ENCODE assay signal across 11 cellular contexts in genomic region chr2:239339726-239340654, GRCh38.
DNase-seq lines count a peak whose midpoint lies in the region; ATAC-seq and TF ChIP-seq lines count a peak whose summit lies in the region.
"Had no signal": no experiment of that assay in that cellular context is flagged by ENCODE, and none has a peak within 500 bp of the region (broad histone marks: within the 10 kb centered on the region; RNA-seq: fewer than 3 reads in every experiment).

No MANE protein-coding gene starts in this region.

- peak; percentile 88 for ATAC-seq in GM18511 (IDR thresholded peaks at IDR 0.05; ENCODE audit: unreplicated experiment)
- ATAC-seq in HG02623 (IDR thresholded peaks at IDR 0.05; ENCODE audit: unreplicated experiment), result peak; percentile 48
- ATAC-seq in HG03439 (IDR thresholded peaks at IDR 0.05; ENCODE audit: unreplicated experiment), result no peak
- ATAC-seq: K562 had no signal

- intact Hi-C loops in activated CD4-positive, alpha-beta memory T cell treated with anti-CD3 and anti-CD28 coated beads for 36 hours (cut with micrococcal nuclease), result loop anchor here (2.0 kb wide), 1 partner anchor 21 kb away; no protein-coding TSS in a partner anchor
- intact Hi-C loops in Calu3 (cut with micrococcal nuclease; ENCODE audit: unreplicated experiment), result no loop called here

- H3K9me3 Mint-ChIP-seq in activated CD4-positive, alpha-beta memory T cell treated with anti-CD3 and anti-CD28 coated beads for 36 hours, result no peaks in the 10 kb centered on the region
- H3K9me3 Mint-ChIP-seq in Calu3 (ENCODE audit: low read depth, unreplicated experiment), result no peaks in the 10 kb centered on the region

- no TSS peak for BruUV-seq in Calu3 (replicated peaks; lab: Mats Ljungman, UMichigan)

- no peak overlapping the region for H3K27ac Mint-ChIP-seq in activated CD4-positive, alpha-beta memory T cell treated with anti-CD3 and anti-CD28 coated beads for 36 hours
- no peak overlapping the region for H3K27ac Mint-ChIP-seq in Calu3 (ENCODE audit: unreplicated experiment)

- no peaks in the 10 kb centered on the region for H3K27me3 Mint-ChIP-seq in activated CD4-positive, alpha-beta memory T cell treated with anti-CD3 and anti-CD28 coated beads for 36 hours
- H3K27me3 Mint-ChIP-seq in Calu3 (ENCODE audit: unreplicated experiment), result no peaks in the 10 kb centered on the region

- H3K4me1 Mint-ChIP-seq in activated CD4-positive, alpha-beta memory T cell treated with anti-CD3 and anti-CD28 coated beads for 36 hours (ENCODE audit: low read depth), result peaks cover 34% of the 10 kb centered on the region
- H3K4me1 Mint-ChIP-seq in Calu3 (ENCODE audit: low read depth, unreplicated experiment), result no peaks in the 10 kb centered on the region

- peak; percentile 67 for DNase-seq in activated CD4-positive, alpha-beta memory T cell treated with anti-CD3 and anti-CD28 coated beads for 36 hours
- DNase-seq in Calu3, result no peak
- DNase-seq in NCI-H2227 treated with DMSO at 0.1 percent for 48 hours (lab: John Stamatoyannopoulos, UW), result no peak
- DNase-seq: activated CD4-positive, CD25-positive, alpha-beta regulatory T cell treated with anti-CD3 and anti-CD28 coated beads, Interleukin-2, amount 50 U/mL, for 72 hours had no signal

- H3K36me3 Mint-ChIP-seq in activated CD4-positive, alpha-beta memory T cell treated with anti-CD3 and anti-CD28 coated beads for 36 hours, result peaks cover 11% of the 10 kb centered on the region
- H3K36me3 Mint-ChIP-seq in Calu3 (ENCODE audit: insufficient read depth, unreplicated experiment), result no peaks in the 10 kb centered on the region

- H3K27me3 ChIP-seq in rectal smooth muscle tissue (ENCODE audit: control insufficient read depth, insufficient read depth, low read length), result no peaks in the 10 kb centered on the region
- H3K27me3 ChIP-seq: heart right ventricle had no signal

- H3K36me3 ChIP-seq in rectal smooth muscle tissue (ENCODE audit: control insufficient read depth, insufficient read depth, low read length), result no peaks in the 10 kb centered on the region
- H3K36me3 ChIP-seq: HAP-1, heart right ventricle had no signal

- no peak overlapping the region for H3K4me3 ChIP-seq in rectal smooth muscle tissue (ENCODE audit: low read length)
- H3K4me3 ChIP-seq: HAP-1, heart right ventricle, K562 had no signal

- no peak overlapping the region for H3K9ac ChIP-seq in rectal smooth muscle tissue (ENCODE audit: low read length)

- CTCF ChIA-PET in activated CD4-positive, alpha-beta memory T cell treated with anti-CD3 and anti-CD28 coated beads for 36 hours (lab: Charles Lee), result no interaction called here
- CTCF ChIA-PET in Calu3 (lab: Charles Lee), result no interaction called here

- POLR2A ChIA-PET in activated CD4-positive, alpha-beta memory T cell treated with anti-CD3 and anti-CD28 coated beads for 36 hours (lab: Charles Lee), result no interaction called here

- H3K4me3 Mint-ChIP-seq in activated CD4-positive, alpha-beta memory T cell treated with anti-CD3 and anti-CD28 coated beads for 36 hours, result no peak overlapping the region
- H3K4me3 Mint-ChIP-seq in Calu3 (ENCODE audit: low read depth, unreplicated experiment), result no peak overlapping the region

- H3K27ac ChIP-seq in rectal smooth muscle tissue (ENCODE audit: low read depth, low read length), result peak overlapping the region; percentile 23
- H3K27ac ChIP-seq: heart right ventricle had no signal

- H3K4me1 ChIP-seq in rectal smooth muscle tissue (ENCODE audit: control insufficient read depth, insufficient read depth, low read length), result peaks cover 25% of the 10 kb centered on the region

- TF ChIP-seq CTCF in Calu3 (IDR thresholded peaks at IDR 0.05; ENCODE audit: unreplicated experiment), result no peak
